ENCODE assay signal across 27 cellular contexts in the genomic region with DNA sequence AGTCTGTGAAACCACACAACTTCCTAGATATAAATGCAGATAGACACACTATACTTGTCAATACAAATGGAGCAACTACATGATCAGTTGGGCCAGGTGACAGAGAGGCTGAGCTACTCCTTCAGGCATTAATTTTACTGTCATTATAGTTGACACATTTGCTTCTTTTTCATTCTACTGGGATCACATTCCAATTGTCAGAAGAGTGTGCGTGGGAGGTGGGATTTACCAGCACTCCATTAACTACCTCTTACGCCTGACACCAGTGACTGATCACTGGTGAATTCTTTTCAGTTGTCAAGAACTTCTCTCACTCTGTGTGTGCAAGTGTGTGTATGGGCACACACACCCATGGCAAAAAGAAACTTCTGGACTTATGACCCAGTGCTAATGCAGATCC.
"Had no signal": no experiment of that assay in that cellular context is flagged by ENCODE, and none has a peak within 500 bp of the region (broad histone marks: within the 10 kb centered on the region; RNA-seq: fewer than 3 reads in every experiment).

No MANE protein-coding gene starts in this region.

- H3K27me3 ChIP-seq: neutrophil, right lobe of liver, sigmoid colon, spleen, suprapubic skin, testis, tibial artery, transverse colon, upper lobe of right lung, uterus had no signal

- H3K4me2 ChIP-seq: smooth muscle cell had no signal

- DNase-seq: naive thymus-derived CD4-positive, alpha-beta T cell; natural killer cell; pancreas; psoas muscle; right cardiac atrium; right lobe of liver; sigmoid colon; spleen; stimulated activated CD4-positive, alpha-beta T cell treated with anti-CD3 and anti-CD28 coated beads, Interleukin-12 subunit alpha, Interleukin-12 subunit beta, amount 100 ng/mL, for 4 hours; stimulated activated CD4-positive, alpha-beta T cell treated with anti-CD3 and anti-CD28 coated beads, Interleukin-1b, Interleukin-23, amount 100 ng/mL, for 48 hours; stimulated activated CD4-positive, alpha-beta T cell treated with anti-CD3 and anti-CD28 coated beads, Interleukin-4, amount 100 ng/mL, for 1 hour; stimulated activated CD4-positive, alpha-beta T cell treated with anti-CD3 and anti-CD28 coated beads, Interleukin-4, amount 100 ng/mL, for 4 hours; stimulated activated CD8-positive, alpha-beta memory T cell treated with anti-CD3 and anti-CD28 coated beads, Interleukin-4, amount 100 ng/mL, for 48 hours; stimulated activated naive CD4-positive, alpha-beta T cell; stimulated activated naive CD8-positive, alpha-beta T cell treated with anti-CD3 and anti-CD28 coated beads, Interleukin-15, amount 100 ng/mL, for 72 hours; stimulated activated naive CD8-positive, alpha-beta T cell treated with anti-CD3 and anti-CD28 coated beads, Interleukin-15, Interleukin-2, amounts not matched to agents 100 U/mL and 50 U/mL, for 24 hours; substantia nigra; testis; tibial artery; transverse colon; upper lobe of right lung; uterus had no signal

- H3K27ac ChIP-seq: neutrophil, pancreas, psoas muscle, right lobe of liver, sigmoid colon, skin epidermis, spleen, suprapubic skin, testis, tibial artery, transverse colon, upper lobe of right lung, uterus had no signal

- H3K9me3 ChIP-seq: neutrophil, pancreas, psoas muscle, right lobe of liver, sigmoid colon, spleen, suprapubic skin, testis, tibial artery, transverse colon, upper lobe of right lung, uterus had no signal

- ATAC-seq: naive thymus-derived CD4-positive, alpha-beta T cell; natural killer cell; pancreas; psoas muscle; right cardiac atrium; right lobe of liver; stimulated activated memory B cell treated with anti-CD40 and anti-IgM and Interleukin-4, amounts not matched to agents 10 μg/mL and 1 μg/mL and 100 μg/mL, for 72 hours; stimulated activated naive CD8-positive, alpha-beta T cell treated with anti-CD3 and anti-CD28 coated beads, Interleukin-15, amount 100 ng/mL, for 72 hours; stimulated activated naive CD8-positive, alpha-beta T cell treated with anti-CD3 and anti-CD28 coated beads, Interleukin-15, Interleukin-2, amounts not matched to agents 100 U/mL and 50 U/mL, for 24 hours; upper lobe of right lung had no signal

- H3K36me3 ChIP-seq: neutrophil, pancreas, right lobe of liver, sigmoid colon, spleen, suprapubic skin, tibial artery, transverse colon, upper lobe of right lung, uterus had no signal

- H3K4me3 ChIP-seq: pancreas, psoas muscle, right lobe of liver, sigmoid colon, skin epidermis, smooth muscle cell, spleen, suprapubic skin, testis, tibial artery, transverse colon, upper lobe of right lung, uterus had no signal

- H3K4me1 ChIP-seq: pancreas, psoas muscle, right lobe of liver, sigmoid colon, spleen, suprapubic skin, testis, tibial artery, transverse colon, upper lobe of right lung, uterus had no signal
